In the genomic region with DNA sequence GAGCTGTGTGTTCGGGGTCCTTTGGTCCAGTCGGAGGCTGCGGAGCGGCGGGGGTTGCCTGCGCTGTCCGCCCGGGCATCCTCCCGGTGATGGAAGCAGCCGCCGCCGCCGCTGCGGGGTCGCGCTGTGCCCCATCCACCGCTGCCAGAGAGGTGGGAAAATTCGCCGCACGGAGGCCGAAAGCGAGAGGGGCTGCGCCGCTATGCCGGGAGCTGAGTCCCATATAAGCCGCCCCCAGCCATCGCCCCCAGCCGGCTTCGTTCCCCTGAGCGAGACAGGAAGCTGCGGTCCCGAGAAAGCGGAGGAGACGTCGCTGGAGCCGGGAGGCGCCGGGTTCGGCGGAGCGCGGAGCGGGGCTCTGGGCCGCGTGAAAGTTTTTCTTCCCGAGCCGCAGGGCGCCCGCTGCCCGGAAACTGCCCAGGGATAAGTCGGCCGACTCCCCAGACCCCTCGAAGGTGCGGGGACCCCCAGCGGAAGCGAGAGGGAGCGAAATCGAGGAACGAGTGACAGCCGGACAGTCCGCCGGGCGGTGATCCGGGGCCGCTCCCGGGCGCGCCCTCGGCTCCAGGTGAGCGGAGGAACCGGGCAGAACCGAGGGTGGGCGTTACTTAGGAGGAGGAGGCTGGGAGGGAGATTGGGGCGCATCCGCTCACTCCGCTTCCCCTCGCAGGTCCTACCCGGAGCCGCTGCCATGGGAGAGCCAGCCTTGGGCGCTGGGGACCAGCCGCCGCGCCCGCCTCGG, we compare ENCODE assay signal across 8 cellular contexts. TPM values are rescaled to one million over a fixed set of nuclear protein-coding genes. Genes with fewer than 3 reads are reported as not detected.
DNase-seq lines count a peak whose midpoint lies in the region; ATAC-seq and TF ChIP-seq lines count a peak whose summit lies in the region.

No MANE protein-coding gene starts in this region.

- H3K4me1 ChIP-seq in CD8-positive, alpha-beta memory T cell (ENCODE audit: insufficient read depth, low read length): peaks cover 30% of the 10 kb centered on the region
- H3K4me1 ChIP-seq in thoracic aorta (ENCODE audit: control insufficient read depth in 1 of 2, low read depth in 2 of 2): peaks cover 0 to 11% of the 10 kb centered on the region in 2 donors

- peaks cover 0 to 7% (median 0%) of the 10 kb centered on the region in 3 donors for H3K36me3 Mint-ChIP-seq in CD8-positive, alpha-beta memory T cell
- H3K36me3 Mint-ChIP-seq in IgD-negative memory B cell: no peaks in the 10 kb centered on the region

- CTCF ChIA-PET in CD8-positive, alpha-beta memory T cell (lab: Charles Lee): interaction anchor here (0.8 to 1.6 kb wide), 2 partner anchors 12 to 852 kb away, joined by 3 to 6 read pairs; partner anchors contain the start of gene DIPK2A

- peaks cover 6 to 31% (median 20%) of the 10 kb centered on the region in 3 donors for H3K4me1 Mint-ChIP-seq in CD8-positive, alpha-beta memory T cell
- peaks cover 14 to 33% (median 26%) of the 10 kb centered on the region in 3 donors for H3K4me1 Mint-ChIP-seq in IgD-negative memory B cell

- no peaks in the 10 kb centered on the region for H3K9me3 ChIP-seq in CD8-positive, alpha-beta memory T cell (ENCODE audit: low read length)
- no peaks in the 10 kb centered on the region for H3K9me3 ChIP-seq in thoracic aorta

- ATAC-seq in GM21423 (IDR thresholded peaks at IDR 0.05; ENCODE audit: unreplicated experiment): peak; percentile 14
- ATAC-seq in thoracic aorta (ENCODE audit: insufficient number of reproducible peaks, low FRiP score, low read depth): no peak
- ATAC-seq in GM18519 (IDR thresholded peaks at IDR 0.05; ENCODE audit: low FRiP score, unreplicated experiment): no peak

- H3K4me3 ChIP-seq in CD8-positive, alpha-beta memory T cell (ENCODE audit: low read length): peak overlapping the region; percentile 65
- H3K4me3 ChIP-seq in epithelial cell of esophagus (ENCODE audit: low read length) (peak overlapping the region; percentile 56), thoracic aorta (peak overlapping the region; percentile 87)

- no peaks in the 10 kb centered on the region for H3K36me3 ChIP-seq in CD8-positive, alpha-beta memory T cell (ENCODE audit: insufficient read depth, low read length)
- H3K36me3 ChIP-seq in thoracic aorta: no peaks in the 10 kb centered on the region

- H3K27ac ChIP-seq in CD8-positive, alpha-beta memory T cell (ENCODE audit: low read depth, low read length): peak overlapping the region; percentile 12
- H3K27ac ChIP-seq in thoracic aorta: no peak overlapping the region

- TF ChIP-seq CTCF in epithelial cell of esophagus (IDR thresholded peaks at IDR 0.05; ENCODE audit: insufficient read depth, low read depth, low read length, missing control alignments) (no peak), thoracic aorta (IDR thresholded peaks at IDR 0.05) (no peak)

- peak in 4 of 5 donors; percentile 3 to 55 (median 32) for DNase-seq in CD8-positive, alpha-beta memory T cell
- DNase-seq in activated CD4-positive, alpha-beta T cell treated with anti-CD3 and anti-CD28 coated beads, Interleukin-2, amount 50 U/mL, for 1 hour: peak; percentile 24
- DNase-seq in epithelial cell of esophagus (ENCODE audit: low read depth) (peak; percentile 24), myocyte (ENCODE audit: low read depth) (peak; percentile 36), thoracic aorta (ENCODE audit: low spot score) (no peak)

- no peaks in the 10 kb centered on the region for H3K9me3 Mint-ChIP-seq in CD8-positive, alpha-beta memory T cell
- peaks cover 0 to 1% (median 0%) of the 10 kb centered on the region in 3 donors for H3K9me3 Mint-ChIP-seq in IgD-negative memory B cell

- H3K27me3 ChIP-seq in CD8-positive, alpha-beta memory T cell (ENCODE audit: insufficient read depth, low read length, poor library complexity, severe bottlenecking): no peaks in the 10 kb centered on the region
- H3K27me3 ChIP-seq in thoracic aorta (replicated peaks; ENCODE audit: insufficient read depth): no peaks in the 10 kb centered on the region

- peak overlapping the region; percentile 81 to 95 (median 84) for H3K4me3 Mint-ChIP-seq in CD8-positive, alpha-beta memory T cell
- H3K4me3 Mint-ChIP-seq in IgD-negative memory B cell: peak overlapping the region; percentile 93 to 99 (median 96)

- H3K27ac Mint-ChIP-seq in CD8-positive, alpha-beta memory T cell: peak overlapping the region in 3 of 8 donors; percentile 5 to 54 (median 39)
- H3K27ac Mint-ChIP-seq in IgD-negative memory B cell: peak overlapping the region; percentile 19 to 96 (median 78)

- H3K27me3 Mint-ChIP-seq in CD8-positive, alpha-beta memory T cell: peaks cover 5 to 8% of the 10 kb centered on the region in 2 donors
- no peaks in the 10 kb centered on the region for H3K27me3 Mint-ChIP-seq in IgD-negative memory B cell

- POLR2A ChIA-PET in CD8-positive, alpha-beta memory T cell (lab: Charles Lee): no interaction called here

RNA-seq across cellular contexts. Expression of gene CHST2, which starts 0.6 kb away (rescaled TPM):
- 1 to 10 TPM; 2.9 to 3.0 TPM for total RNA-seq in CD8-positive, alpha-beta memory T cell
- 6.2 TPM for polyA plus RNA-seq in CD8-positive, alpha-beta memory T cell
- polyA plus RNA-seq in IgD-negative memory B cell: 7.8 TPM
- 5.1 and 8.3 TPM in 2 replicates for total RNA-seq in myocyte
- 4.3 TPM for polyA plus RNA-seq in myocyte (2012)
- 10 to 100 TPM in 1 of 2 donors, 1 to 10 TPM in 1; 3.5 to 11.3 TPM for total RNA-seq in thoracic aorta
